In genomic region chr2:208254871-208255556, GRCh38 we compare ENCODE assay signal across 8 cellular contexts. TPM values are rescaled to one million over a fixed set of nuclear protein-coding genes. Genes with fewer than 3 reads are reported as not detected.
DNase-seq lines count a peak whose midpoint lies in the region; ATAC-seq, FAIRE-seq and TF ChIP-seq lines count a peak whose summit lies in the region.

IDH1 (minus strand) TSS chr2:208255071; CDS start chr2:208251551, 3,520 bp downstream.

- TF ChIP-seq POLR2A in GM10847 (IDR thresholded peaks at IDR 0.05; ENCODE audit: extremely low read depth, insufficient read length), result peak; percentile 47

- peaks cover 8 to 26% (median 16%) of the 10 kb centered on the region in 3 donors for H3K4me1 ChIP-seq in pancreas
- H3K4me1 ChIP-seq in tibial artery, result peaks cover 0 to 21% (median 18%) of the 10 kb centered on the region in 4 donors

- peak within 1 kb of the TSS; percentile 58 for H3K27ac Mint-ChIP-seq in activated naive CD8-positive, alpha-beta T cell
- H3K27ac Mint-ChIP-seq in glutamatergic neuron (ENCODE audit: unreplicated experiment), result peak within 1 kb of the TSS; percentile 94

- H3K9me3 Mint-ChIP-seq in activated naive CD8-positive, alpha-beta T cell (ENCODE audit: low read depth), result no peaks in the 10 kb centered on the region
- H3K9me3 Mint-ChIP-seq in glutamatergic neuron (ENCODE audit: unreplicated experiment), result peaks cover 4% of the 10 kb centered on the region

- H3K4me1 Mint-ChIP-seq in activated naive CD8-positive, alpha-beta T cell (ENCODE audit: low read depth), result peaks cover 28% of the 10 kb centered on the region
- H3K4me1 Mint-ChIP-seq in glutamatergic neuron (ENCODE audit: low read depth, unreplicated experiment), result peaks cover 22% of the 10 kb centered on the region

- H3K27me3 Mint-ChIP-seq in activated naive CD8-positive, alpha-beta T cell, result no peaks in the 10 kb centered on the region
- H3K27me3 Mint-ChIP-seq in glutamatergic neuron (ENCODE audit: unreplicated experiment), result peaks cover 4% of the 10 kb centered on the region

- H3K27ac ChIP-seq in pancreas, result peak within 1 kb of the TSS; percentile 40 to 80 (median 68)
- peak within 1 kb of the TSS; percentile 71 to 77 for H3K27ac ChIP-seq in tibial artery

- TF ChIP-seq CTCF in glutamatergic neuron (IDR thresholded peaks at IDR 0.05; ENCODE audit: partially characterized antibody, unreplicated experiment) (peak; percentile 43), pancreas (IDR thresholded peaks at IDR 0.05) (peak in 1 of 4 donors; percentile 17), tibial artery (IDR thresholded peaks at IDR 0.05) (peak in 1 of 2 experiments; percentile 15)

- H3K4me3 Mint-ChIP-seq in activated naive CD8-positive, alpha-beta T cell, result peak within 1 kb of the TSS; percentile 98
- peak within 1 kb of the TSS; percentile 95 for H3K4me3 Mint-ChIP-seq in glutamatergic neuron (ENCODE audit: unreplicated experiment)

- H3K36me3 Mint-ChIP-seq in activated naive CD8-positive, alpha-beta T cell, result no peaks in the 10 kb centered on the region
- H3K36me3 Mint-ChIP-seq in glutamatergic neuron (ENCODE audit: unreplicated experiment), result no peaks in the 10 kb centered on the region

- intact Hi-C loops in pancreas (cut with DNase I) (no loop called here), tibial artery (cut with DNase I; ENCODE audit: low total_unique reads) (loop anchor here (10.0 kb wide), 1 partner anchor 80 kb away; no protein-coding TSS in a partner anchor)

- H3K9me3 ChIP-seq in pancreas (no peaks in the 10 kb centered on the region), tibial artery (no peaks in the 10 kb centered on the region)

- WGBS in pancreas, 2 donors, result 0 to 1% methylated on average over 46 to 48 of the region's 48 CpGs

- peak within 1 kb of the TSS; percentile 66 to 78 (median 72) for H3K4me3 ChIP-seq in pancreas
- H3K4me3 ChIP-seq in tibial artery, result peak within 1 kb of the TSS; percentile 78 to 86

- DNase-seq in NCI-H1048 (lab: John Stamatoyannopoulos, UW), result peak; percentile 80
- peak; percentile 61 for DNase-seq in SKM-1 (lab: John Stamatoyannopoulos, UW; ENCODE audit: unreplicated experiment)
- peak; percentile 100 for DNase-seq in glutamatergic neuron
- DNase-seq in pancreas, result peak; percentile 94 to 100 (median 98)
- peak; percentile 98 for DNase-seq in tibial artery

- ATAC-seq in HG02588 (IDR thresholded peaks at IDR 0.05; ENCODE audit: unreplicated experiment) (peak; percentile 74), pancreas (peak; percentile 92 to 97 (median 94))

- H3K36me3 ChIP-seq in pancreas, result peaks cover 0 to 8% (median 0%) of the 10 kb centered on the region in 3 donors
- H3K36me3 ChIP-seq in tibial artery, result peaks cover 0 to 8% (median 3%) of the 10 kb centered on the region in 3 donors

- no peaks in the 10 kb centered on the region for H3K27me3 ChIP-seq in pancreas
- H3K27me3 ChIP-seq in tibial artery, result no peaks in the 10 kb centered on the region

- no peak for FAIRE-seq in pancreas (lab: Jason Lieb, UNC)

RNA-seq across cellular contexts. Expression of gene IDH1, which starts in this region (rescaled TPM):
- total RNA-seq in glutamatergic neuron (ENCODE audit: unreplicated experiment), result 308 TPM
- total RNA-seq in pancreas, result 10 to 100 TPM; 16.7 to 57.8 (median 43.1) TPM
- 10 to 100 TPM; 14.2 to 24.5 TPM for polyA plus RNA-seq in pancreas

Comparison
In these comparisons a context has a peak if more than half of its experiments do, and no peak if none do; other contexts are left out.
1. Peak in every context shown above with its lines: DNase-seq, ATAC-seq, H3K4me3 ChIP-seq and H3K27ac ChIP-seq.